Comparison of ENCODE assay signal across 24 cellular contexts in the genomic region with DNA sequence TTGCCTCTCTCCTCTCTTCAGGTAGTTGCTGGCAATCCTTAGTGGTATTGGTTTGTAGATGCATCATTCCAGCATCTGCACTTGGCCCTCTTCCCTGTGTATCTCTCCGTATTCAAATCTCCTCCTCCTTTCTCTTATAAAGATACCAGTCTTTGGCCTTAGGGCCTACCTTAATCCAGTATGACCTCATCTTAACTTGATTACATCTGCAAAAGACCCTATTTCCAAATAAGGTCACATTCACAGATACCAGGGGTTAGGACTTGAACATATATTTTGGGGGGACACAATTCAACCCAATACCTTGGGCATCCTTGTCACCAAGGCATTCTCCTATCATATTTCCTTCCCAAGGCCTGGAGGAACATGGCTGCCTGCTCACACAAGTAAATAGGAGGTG. TPM values are rescaled to one million over a fixed set of nuclear protein-coding genes. Genes with fewer than 3 reads are reported as not detected.
DNase-seq lines count a peak whose midpoint lies in the region; ATAC-seq, FAIRE-seq and TF ChIP-seq lines count a peak whose summit lies in the region.
"Had no signal": no experiment of that assay in that cellular context is flagged by ENCODE, and none has a peak within 500 bp of the region (broad histone marks: within the 10 kb centered on the region; RNA-seq: fewer than 3 reads in every experiment).

No MANE protein-coding gene starts in this region.

- CTCF ChIA-PET in HepG2 (lab: Yijun Ruan, JAX; ENCODE audit: low intra/inter-chr PET ratio, low total read pairs) = no interaction called here

- H3K9ac ChIP-seq in HepG2 (ENCODE audit: insufficient read depth, low read depth, low read length) (no peak overlapping the region), adipocyte (ENCODE audit: low read length) (no peak overlapping the region)
- H3K9ac ChIP-seq: BLaER1 treated with 17β-estradiol and CSF1 and Interleukin-3, amounts not matched to agents 10 nM and 100 nM had no signal

- DNase-seq in HepG2 (ENCODE audit: low spot score) (no peak), right lobe of liver (no peak), adipocyte (ENCODE audit: low read depth) (no peak), esophagus squamous epithelium (lab: John Stamatoyannopoulos, UW) (no peak), NCI-H345 treated with DMSO at 0.1 percent for 48 hours (lab: John Stamatoyannopoulos, UW; ENCODE audit: unreplicated experiment) (no peak), GM19240 (ENCODE audit: insufficient read length, low spot score) (no peak), C1 segment of cervical spinal cord (lab: John Stamatoyannopoulos, UW) (no peak)
- DNase-seq: ACHN; AML-193; BE2C; CD4-positive, alpha-beta memory T cell; COR-L47; DMS153; DND-41 had no signal

- no peaks in the 10 kb centered on the region for H3K36me3 ChIP-seq in HepG2 (replicated peaks in 1 of 2; ENCODE audit: control insufficient read depth in 1 of 2, insufficient read depth in 2 of 2, low read length in 2 of 2)
- H3K36me3 ChIP-seq in right lobe of liver = no peaks in the 10 kb centered on the region
- no peaks in the 10 kb centered on the region for H3K36me3 ChIP-seq in adipocyte (ENCODE audit: control insufficient read depth, insufficient read depth, low read length, severe bottlenecking)
- no peaks in the 10 kb centered on the region for H3K36me3 ChIP-seq in esophagus squamous epithelium
- H3K36me3 ChIP-seq: BE2C, HAP-1 had no signal

- H4K20me1 ChIP-seq in HepG2 (ENCODE audit: insufficient read depth, low read length) = no peaks in the 10 kb centered on the region
- H4K20me1 ChIP-seq: BLaER1 treated with 17β-estradiol and CSF1 and Interleukin-3, amounts not matched to agents 10 nM and 100 nM had no signal

- no TSS peak for BruUV-seq in HepG2 (replicated peaks; lab: Mats Ljungman, UMichigan)

- TF ChIP-seq EP300 in HepG2 (IDR thresholded peaks at IDR 0.05; ENCODE audit: low read depth in 2 of 2, low read length in 2 of 2) (no peak), HepG2 (CRISPR knock-in tag; IDR thresholded peaks at IDR 0.05; ENCODE audit: borderline replicate concordance) (no peak)

- peaks cover 44% of the 10 kb centered on the region for H3K4me1 ChIP-seq in HepG2 (ENCODE audit: insufficient read depth, low read length)
- no peaks in the 10 kb centered on the region for H3K4me1 ChIP-seq in right lobe of liver
- peaks cover 11% of the 10 kb centered on the region for H3K4me1 ChIP-seq in adipocyte (ENCODE audit: control insufficient read depth, insufficient read depth, low read length)
- H3K4me1 ChIP-seq in esophagus squamous epithelium = peaks cover 0 to 24% (median 16%) of the 10 kb centered on the region in 3 donors
- H3K4me1 ChIP-seq: BE2C, HAP-1 had no signal

- H3K27me3 ChIP-seq in HepG2 (ENCODE audit: control insufficient read depth in 1 of 2, insufficient read depth in 2 of 2, low read length in 2 of 2) (peaks cover 0 to 1% of the 10 kb centered on the region in 2 experiments; a peak in 1 of 5 replicates), right lobe of liver (no peaks in the 10 kb centered on the region), adipocyte (replicated peaks; ENCODE audit: control insufficient read depth, insufficient read depth, low read length) (no peaks in the 10 kb centered on the region), esophagus squamous epithelium (no peaks in the 10 kb centered on the region)
- H3K27me3 ChIP-seq: BE2C; BLaER1 treated with 17β-estradiol and CSF1 and Interleukin-3, amounts not matched to agents 10 nM and 100 nM had no signal

- no peak overlapping the region for H2AFZ ChIP-seq in HepG2 (ENCODE audit: low read length)
- H2AFZ ChIP-seq: GM23338 had no signal

- POLR2A ChIA-PET in HepG2 (lab: Yijun Ruan, JAX) = interaction anchor here (0.7 kb wide), 1 partner anchor 22 kb away, joined by 3 read pairs; a partner anchor contains a TSS

- in situ Hi-C loops in HepG2 (cut with HindIII; ENCODE audit: extremely low pct_ligation_motif_present, low pct_unique_long_range_greater_than_20kb) = no loop called here

- H3K79me2 ChIP-seq in HepG2 (ENCODE audit: insufficient read depth, low read length) = no peaks in the 10 kb centered on the region

- no peak for ATAC-seq in HepG2
- ATAC-seq in right lobe of liver = no peak
- ATAC-seq in GM18861 (IDR thresholded peaks at IDR 0.05; ENCODE audit: unreplicated experiment) = no peak
- ATAC-seq: GM23338 had no signal

- TF ChIP-seq RAD21 in HepG2 (CRISPR knock-in tag; IDR thresholded peaks at IDR 0.05) = no peak

- 63% methylated on average over 1 of the region's 1 CpG for whole genome bisulfite sequencing in HepG2 (ENCODE audit: low lambda C conversion rate)
- 80% methylated on average over 1 of the region's 1 CpG for WGBS in right lobe of liver (ENCODE audit: insufficient coverage, low coverage, low lambda C conversion rate, missing lambda C conversion rate)
- WGBS in esophagus squamous epithelium, 2 donors = 53 to 69% methylated on average over 1 of the region's 1 CpG

- H3K27ac ChIP-seq in HepG2 (ENCODE audit: extremely low read length, insufficient read depth, low read length) (no peak overlapping the region), right lobe of liver (no peak overlapping the region), esophagus squamous epithelium (peak overlapping the region; percentile 9 to 69 (median 42))
- H3K27ac ChIP-seq: 22Rv1; BLaER1 treated with 17β-estradiol and CSF1 and Interleukin-3, amounts not matched to agents 10 nM and 100 nM had no signal

- intact Hi-C loops in HepG2 (cut with micrococcal nuclease; ENCODE audit: unreplicated experiment) = no loop called here
- intact Hi-C loops in right lobe of liver (cut with DNase I) = no loop called here
- intact Hi-C loops in esophagus squamous epithelium (cut with DNase I) = no loop called here

- no peak for TF ChIP-seq CTCF in HepG2 (CRISPR knock-in tag; IDR thresholded peaks at IDR 0.05)
- TF ChIP-seq CTCF in right lobe of liver (IDR thresholded peaks at IDR 0.05) = no peak
- TF ChIP-seq CTCF in esophagus squamous epithelium (IDR thresholded peaks at IDR 0.05) = no peak

- H3K9me3 ChIP-seq in HepG2 (ENCODE audit: low read length) = no peaks in the 10 kb centered on the region
- no peaks in the 10 kb centered on the region for H3K9me3 ChIP-seq in right lobe of liver
- peaks cover 27% of the 10 kb centered on the region for H3K9me3 ChIP-seq in adipocyte (ENCODE audit: control insufficient read depth, low read length)
- peaks cover 0 to 16% (median 4%) of the 10 kb centered on the region in 3 donors for H3K9me3 ChIP-seq in esophagus squamous epithelium
- H3K9me3 ChIP-seq: HAP-1 had no signal

- TF ChIP-seq POLR2A in HepG2 (IDR thresholded peaks at IDR 0.05; ENCODE audit: insufficient read depth in 1 of 2, low read depth in 2 of 2, low read length in 2 of 2) = no peak
- no peak for TF ChIP-seq POLR2A in right lobe of liver (IDR thresholded peaks at IDR 0.05)
- TF ChIP-seq POLR2A in esophagus squamous epithelium (IDR thresholded peaks at IDR 0.05) = no peak

- no peak overlapping the region for H3K4me2 ChIP-seq in HepG2 (ENCODE audit: low read depth, low read length)
- H3K4me2 ChIP-seq: BLaER1 treated with 17β-estradiol and CSF1 and Interleukin-3, amounts not matched to agents 10 nM and 100 nM; GM23338 had no signal

- no peak overlapping the region for H3K4me3 ChIP-seq in HepG2 (replicated peaks in 1 of 3; ENCODE audit: insufficient read depth in 1 of 3, low read depth in 2 of 3, low read length in 3 of 3)
- no peak overlapping the region for H3K4me3 ChIP-seq in right lobe of liver
- H3K4me3 ChIP-seq in adipocyte (ENCODE audit: low read length) = peak overlapping the region; percentile 6
- peak overlapping the region in 1 of 4 donors; percentile 2 for H3K4me3 ChIP-seq in esophagus squamous epithelium
- H3K4me3 ChIP-seq: GM23338, HAP-1 had no signal

- no peak for FAIRE-seq in HepG2 (lab: Jason Lieb, UNC)
- FAIRE-seq: A204.1, G401.6, GM12892, GM19239, H54 had no signal

TF ChIP-seq in HepG2, 621 proteins besides CTCF, POLR2A, EP300 and RAD21 (continues in another document):
- TF ChIP-seq ATM (IDR thresholded peaks at IDR 0.05; ENCODE audit: borderline replicate concordance) (no peak), POLR2AphosphoS5 (IDR thresholded peaks at IDR 0.05; ENCODE audit: low read depth, low read length) (no peak), ATF7 (IDR thresholded peaks at IDR 0.05) (peak; percentile 15; the same call in 1 of the 2 replicates), ATF7 (CRISPR knock-in tag; IDR thresholded peaks at IDR 0.05) (no peak)

RNA-seq across cellular contexts. Expression of a gene that starts 22.0 kb away (rescaled TPM):
- 12.2 and 22.4 TPM in 2 replicates for total RNA-seq in HepG2 (2016; rRNA removed; fragmentation: Illumina TruSeq; extraction: Trizol)
- 15.9 and 19.0 TPM in 2 replicates for total RNA-seq in HepG2 (2016; cell fraction: cytosol; rRNA removed; fragmentation: Illumina TruSeq; extraction: Trizol; ENCODE audit: low read depth)
- 10.3 and 18.8 TPM in 2 replicates for total RNA-seq in HepG2 (2016; cell fraction: insoluble cytoplasmic fraction; rRNA removed; fragmentation: Illumina TruSeq; extraction: Trizol)
- total RNA-seq in HepG2 (2016; cell fraction: membrane; rRNA removed; fragmentation: Illumina TruSeq; extraction: Trizol) = 6.0 and 7.4 TPM in 2 replicates
- total RNA-seq in HepG2 (2016; cell fraction: nucleus; rRNA removed; fragmentation: Illumina TruSeq; extraction: Trizol) = 23.2 and 26.5 TPM in 2 replicates
- 14.8 and 16.9 TPM in 2 replicates for polyA plus RNA-seq in HepG2 (2011; rRNA removed)
- polyA plus RNA-seq in HepG2 (2011; cell fraction: cytosol; rRNA removed) = 11.8 and 13.6 TPM in 2 replicates
- polyA plus RNA-seq in HepG2 (2011; cell fraction: nucleus; rRNA removed) = 11.3 and 12.7 TPM in 2 replicates
- 11.9 and 13.1 TPM in 2 replicates for polyA plus RNA-seq in HepG2 (2012)
- 0.63 and 1.1 TPM in 2 replicates for polyA plus RNA-seq in HepG2 (2016; cell fraction: cytosol; fragmentation: Illumina TruSeq; extraction: Trizol; ENCODE audit: low read depth)
- 5.3 and 6.4 TPM in 2 replicates for polyA plus RNA-seq in HepG2 (2016; cell fraction: insoluble cytoplasmic fraction; fragmentation: Illumina TruSeq; extraction: Trizol; ENCODE audit: low read depth)
- 0.93 and 1.0 TPM in 2 replicates for polyA plus RNA-seq in HepG2 (2016; cell fraction: membrane; fragmentation: Illumina TruSeq; extraction: Trizol; ENCODE audit: low read depth)
- 12.2 and 14.4 TPM in 2 replicates for polyA plus RNA-seq in HepG2 (2016; cell fraction: nucleus; fragmentation: Illumina TruSeq; extraction: Trizol; ENCODE audit: insufficient read depth, low read depth)
- 91.3 and 104 TPM in 2 replicates for polyA minus RNA-seq in HepG2 (2011; rRNA and poly(A)+ RNA removed; ENCODE audit: low replicate concordance)
- polyA minus RNA-seq in HepG2 (2011; cell fraction: cytosol; rRNA and poly(A)+ RNA removed) = 14.3 and 22.4 TPM in 2 replicates
- 20.5 and 26.2 TPM in 2 replicates for polyA minus RNA-seq in HepG2 (2011; cell fraction: nucleus; rRNA and poly(A)+ RNA removed)
- 100 to 1,000 TPM; 136 to 392 (median 315) TPM for total RNA-seq in right lobe of liver
- 10 to 100 TPM; 31.0 to 49.3 (median 35.3) TPM for total RNA-seq in esophagus squamous epithelium

Comparison
In these comparisons a context has a peak if more than half of its experiments do, and no peak if none do; other contexts are left out.
1. H3K27ac ChIP-seq: peak in esophagus squamous epithelium (4 of 4); none in HepG2 (single experiment) and right lobe of liver (0 of 3).